In genomic region chr12:124386661-124387509, GRCh38 we compare ENCODE assay signal across 10 cellular contexts.
DNase-seq lines count a peak whose midpoint lies in the region; ATAC-seq and TF ChIP-seq lines count a peak whose summit lies in the region.
"Had no signal": no experiment of that assay in that cellular context is flagged by ENCODE, and none has a peak within 500 bp of the region (broad histone marks: within the 10 kb centered on the region; RNA-seq: fewer than 3 reads in every experiment).

No MANE protein-coding gene starts in this region.

- H3K4me3 ChIP-seq in BLaER1 (peak overlapping the region; percentile 42), adipocyte (ENCODE audit: low read length) (peak overlapping the region; percentile 89), heart right ventricle (peak overlapping the region; percentile 41 to 74 (median 59)), retinal pigment epithelial cell (ENCODE audit: low read length) (peak overlapping the region; percentile 93)

- H3K9ac ChIP-seq in BLaER1 = peak overlapping the region; percentile 51
- H3K9ac ChIP-seq in adipocyte (ENCODE audit: low read length) = peak overlapping the region; percentile 93

- WGBS in heart right ventricle, 2 donors = 34 to 40% methylated on average over 22 of the region's 22 CpGs

- ATAC-seq in heart right ventricle = peak in 6 of 8 donors; percentile 13 to 36 (median 31)
- no peak for ATAC-seq in GM21786 (IDR thresholded peaks at IDR 0.05; ENCODE audit: unreplicated experiment)
- no peak for ATAC-seq in GM21723 (IDR thresholded peaks at IDR 0.05; ENCODE audit: unreplicated experiment)
- no peak for ATAC-seq in GM18870 (IDR thresholded peaks at IDR 0.05; ENCODE audit: unreplicated experiment)
- ATAC-seq: activated T-helper 17 cell treated with anti-CD3 and anti-CD28 coated beads, Interleukin-2, amount 50 U/mL, for 72 hours had no signal

- DNase-seq in adipocyte (ENCODE audit: low read depth) (no peak), heart right ventricle (peak in 1 of 2 donors; percentile 56), retinal pigment epithelial cell (ENCODE audit: low read depth) (no peak), cerebellum (ENCODE audit: low spot score) (no peak)
- DNase-seq: COR-L47 had no signal

- H3K4me2 ChIP-seq in BLaER1 = peak overlapping the region; percentile 100

- H3K36me3 ChIP-seq in BLaER1 = peaks cover 38% of the 10 kb centered on the region
- H3K36me3 ChIP-seq in adipocyte (ENCODE audit: control insufficient read depth, insufficient read depth, low read length, severe bottlenecking) = peaks cover 30% of the 10 kb centered on the region
- peaks cover 0 to 46% (median 19%) of the 10 kb centered on the region in 9 donors for H3K36me3 ChIP-seq in heart right ventricle

- H3K27ac ChIP-seq in BLaER1 (peak overlapping the region; percentile 74), heart right ventricle (peak overlapping the region; percentile 88 to 99 (median 97))

- H3K4me1 ChIP-seq in BLaER1 (peaks cover 100% of the 10 kb centered on the region), adipocyte (ENCODE audit: control insufficient read depth, insufficient read depth, low read length) (peaks cover 45% of the 10 kb centered on the region), heart right ventricle (peaks cover 51 to 98% (median 80%) of the 10 kb centered on the region in 9 donors)

- intact Hi-C loops in heart right ventricle (cut with DNase I) = loop anchor here in 7 of 10 donors (5.0 to 10.0 kb wide), 7 partner anchors 35 to 380 kb away; partner anchors contain the start of gene NCOR2 (in 2 of the 7)

- peaks cover 97% of the 10 kb centered on the region for H4K20me1 ChIP-seq in BLaER1

- TF ChIP-seq CTCF in heart right ventricle (IDR thresholded peaks at IDR 0.05) (no peak), retinal pigment epithelial cell (conservative IDR thresholded peaks at IDR 0.05; ENCODE audit: low read depth, low read length) (no peak)

- H3K27me3 ChIP-seq in BLaER1 = no peaks in the 10 kb centered on the region
- H3K27me3 ChIP-seq in adipocyte (replicated peaks; ENCODE audit: control insufficient read depth, insufficient read depth, low read length) = no peaks in the 10 kb centered on the region
- no peaks in the 10 kb centered on the region for H3K27me3 ChIP-seq in heart right ventricle

- H3K9me3 ChIP-seq in BLaER1 = no peaks in the 10 kb centered on the region
- no peaks in the 10 kb centered on the region for H3K9me3 ChIP-seq in adipocyte (ENCODE audit: control insufficient read depth, low read length)
- no peaks in the 10 kb centered on the region for H3K9me3 ChIP-seq in heart right ventricle

Comparison
In these comparisons a context has a peak if more than half of its experiments do, and no peak if none do; other contexts are left out.
1. H3K4me3 ChIP-seq: peak in every context shown above with its lines; median percentile 93 in retinal pigment epithelial cell; 89 in adipocyte; 59 in heart right ventricle; 42 in BLaER1.
2. ATAC-seq: peak in heart right ventricle (6 of 8); none in GM21786 (single experiment), GM21723 (single experiment) and GM18870 (single experiment).